18 cellular contexts compared by ENCODE assay signal in the genomic region with DNA sequence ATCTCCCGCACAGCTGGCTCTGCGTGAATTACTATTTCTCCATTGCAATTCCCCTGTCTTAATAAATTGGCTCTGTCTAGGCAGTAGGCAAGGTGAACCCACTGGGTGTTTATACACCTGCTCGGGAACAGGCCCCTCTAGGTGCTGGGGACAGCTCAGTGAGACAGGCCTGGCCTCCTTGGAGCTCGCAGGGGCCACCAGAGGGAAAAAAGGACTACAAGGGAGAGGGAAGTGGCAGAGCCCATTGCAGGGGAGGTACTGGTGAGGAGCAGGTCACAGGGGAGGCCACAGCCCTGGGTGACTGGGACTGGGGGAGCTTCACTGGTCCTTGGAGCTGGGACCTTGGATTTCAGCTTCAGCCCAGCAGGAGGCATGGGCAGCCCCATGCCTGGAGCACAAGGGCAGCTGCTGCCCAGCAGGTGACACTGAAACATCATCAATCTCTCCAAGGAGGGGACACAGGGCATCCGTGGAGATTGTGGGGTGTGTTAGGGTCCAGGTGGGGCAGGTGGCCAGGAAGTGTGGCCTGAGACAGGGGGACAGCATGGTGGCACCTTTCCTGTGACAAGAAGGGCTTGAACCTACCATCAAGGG. TPM values are rescaled to one million over a fixed set of nuclear protein-coding genes. Genes with fewer than 3 reads are reported as not detected.
DNase-seq lines count a peak whose midpoint lies in the region; ATAC-seq and TF ChIP-seq lines count a peak whose summit lies in the region.
"Had no signal": no experiment of that assay in that cellular context is flagged by ENCODE, and none has a peak within 500 bp of the region (broad histone marks: within the 10 kb centered on the region; RNA-seq: fewer than 3 reads in every experiment).

No MANE protein-coding gene starts in this region.

- H3K27ac ChIP-seq in PC-9 (peak overlapping the region; percentile 95), esophagus (ENCODE audit: low read depth in 2 of 2, low read length in 1 of 2) (peak overlapping the region; percentile 74 to 78), trophoblast cell (ENCODE audit: low read depth, low read length) (peak overlapping the region; percentile 26)

- no peak overlapping the region for H3K9ac ChIP-seq in trophoblast cell (ENCODE audit: low read length)

- peak overlapping the region; percentile 56 for H4K8ac ChIP-seq in trophoblast cell (ENCODE audit: low read depth, low read length)

- H2AK5ac ChIP-seq in trophoblast cell (ENCODE audit: low read length) = peak overlapping the region; percentile 95

- H3K79me2 ChIP-seq in PC-9 (ENCODE audit: low read depth) (no peaks in the 10 kb centered on the region), trophoblast cell (ENCODE audit: control insufficient read depth, insufficient read depth, low read length, poor library complexity) (peaks cover 6% of the 10 kb centered on the region)

- DNase-seq in Calu3 (no peak), PC-9 (peak in 1 of 2 experiments; percentile 36), trophoblast cell (no peak), MG63 (no peak), NCI-H526 treated with DMSO at 0.1 percent for 48 hours (lab: John Stamatoyannopoulos, UW) (no peak), OCI-M2 (lab: John Stamatoyannopoulos, UW; ENCODE audit: unreplicated experiment) (no peak)
- DNase-seq: activated CD4-positive, alpha-beta T cell treated with anti-CD3 and anti-CD28 coated beads, Interleukin-2, amount 50 U/mL, for 1 hour; activated T-cell treated with anti-CD3 and anti-CD28 coated beads, Interleukin-2, amount 50 U/mL, for 24 hours; COR-L47; hypothalamus; kidney glomerular epithelial cell; NCI-H2029; NCI-H524 treated with DMSO at 0.1 percent for 48 hours had no signal

- no peak overlapping the region for H2AFZ ChIP-seq in PC-9
- H2AFZ ChIP-seq in trophoblast cell (ENCODE audit: insufficient read depth, low read length, poor library complexity) = peak overlapping the region; percentile 38

- peak overlapping the region; percentile 73 for H3K4ac ChIP-seq in trophoblast cell (ENCODE audit: low read depth, low read length)

- peaks cover 11% of the 10 kb centered on the region for H3K79me1 ChIP-seq in trophoblast cell (ENCODE audit: low read length)

- POLR2A ChIA-PET in PC-9 (lab: Charles Lee; ENCODE audit: unreplicated experiment) = interaction anchor here (0.6 kb wide), 1 partner anchor 20 kb away, joined by 3 read pairs; no protein-coding TSS in a partner anchor

- peak overlapping the region; percentile 81 for H3K14ac ChIP-seq in trophoblast cell (ENCODE audit: low read length)

- H3K9me3 Mint-ChIP-seq in Calu3 (ENCODE audit: low read depth, unreplicated experiment) = peaks cover 4% of the 10 kb centered on the region

- H3K4me2 ChIP-seq in PC-9 (peak overlapping the region; percentile 86), trophoblast cell (ENCODE audit: low read length) (peak overlapping the region; percentile 43)

- H3K18ac ChIP-seq in trophoblast cell (ENCODE audit: low read length) = peak overlapping the region; percentile 84

- intact Hi-C loops in Calu3 (cut with micrococcal nuclease; ENCODE audit: unreplicated experiment) = loop anchor here (2.0 to 5.0 kb wide), 2 partner anchors 45 to 269 kb away; a partner anchor contains a TSS
- intact Hi-C loops in PC-9 (cut with micrococcal nuclease; ENCODE audit: unreplicated experiment) = loop anchor here (2.0 to 10.0 kb wide), 2 partner anchors 91 to 433 kb away; no protein-coding TSS in a partner anchor

- peak overlapping the region; percentile 27 for H3K4me3 Mint-ChIP-seq in Calu3 (ENCODE audit: low read depth, unreplicated experiment)
- H3K4me3 Mint-ChIP-seq: activated naive CD4-positive, alpha-beta T cell treated with anti-CD3 and anti-CD28 coated beads, Interleukin-2, amount 50 U/mL, for 24 hours; activated T-cell treated with anti-CD3 and anti-CD28 coated beads, Interleukin-2, amount 50 U/mL, for 24 hours had no signal

- H3K4me3 ChIP-seq in PC-9 (peak overlapping the region; percentile 29; the same call in 1 of the 2 replicates), esophagus (ENCODE audit: low read depth in 1 of 2, low read length in 2 of 2) (no peak overlapping the region), trophoblast cell (ENCODE audit: low read depth, low read length) (no peak overlapping the region), MG63 (no peak overlapping the region)

- no peaks in the 10 kb centered on the region for H4K20me1 ChIP-seq in PC-9 (ENCODE audit: insufficient read depth)

- no peaks in the 10 kb centered on the region for H3K36me3 ChIP-seq in PC-9 (ENCODE audit: low read depth)
- H3K36me3 ChIP-seq in esophagus (ENCODE audit: control insufficient read depth in 2 of 2, insufficient read depth in 2 of 2, low read length in 1 of 2) = no peaks in the 10 kb centered on the region
- no peaks in the 10 kb centered on the region for H3K36me3 ChIP-seq in trophoblast cell (ENCODE audit: control insufficient read depth in 1 of 2, insufficient read depth in 2 of 2, low read length in 2 of 2)
- H3K36me3 ChIP-seq in MG63 = no peaks in the 10 kb centered on the region

- BruUV-seq in Calu3 (replicated peaks; lab: Mats Ljungman, UMichigan) (no TSS peak), PC-9 (replicated peaks; lab: Mats Ljungman, UMichigan) (no TSS peak)

- peak overlapping the region; percentile 94 for H2BK120ac ChIP-seq in trophoblast cell (ENCODE audit: insufficient read depth, low read length, poor library complexity)

- H3K27me3 ChIP-seq in PC-9 (ENCODE audit: insufficient read depth, low read depth) (no peaks in the 10 kb centered on the region), esophagus (ENCODE audit: control insufficient read depth in 1 of 2, insufficient read depth in 2 of 2, low read length in 2 of 2) (no peaks in the 10 kb centered on the region), trophoblast cell (ENCODE audit: insufficient read depth, low read length) (no peaks in the 10 kb centered on the region), MG63 (no peaks in the 10 kb centered on the region)

- peak overlapping the region; percentile 65 for H3K27ac Mint-ChIP-seq in Calu3 (ENCODE audit: unreplicated experiment)
- H3K27ac Mint-ChIP-seq: activated naive CD4-positive, alpha-beta T cell treated with anti-CD3 and anti-CD28 coated beads, Interleukin-2, amount 50 U/mL, for 24 hours; activated T-cell treated with anti-CD3 and anti-CD28 coated beads, Interleukin-2, amount 50 U/mL, for 24 hours had no signal

- WGBS in esophagus, 2 donors = 58 to 68% methylated on average over 5 of the region's 5 CpGs
- no CpG with 5 or more reads among the region's 5 CpGs for WGBS in trophoblast cell (ENCODE audit: extremely low coverage, insufficient coverage, insufficient read length)

- peaks cover 31% of the 10 kb centered on the region for H3K4me1 Mint-ChIP-seq in Calu3 (ENCODE audit: low read depth, unreplicated experiment)

- peak overlapping the region; percentile 75 for H2BK5ac ChIP-seq in trophoblast cell (ENCODE audit: low read depth, low read length, poor library complexity)

- H3K4me1 ChIP-seq in PC-9 (replicated peaks; ENCODE audit: insufficient read depth) (peaks cover 58% of the 10 kb centered on the region), esophagus (ENCODE audit: control insufficient read depth in 2 of 2, insufficient read depth in 2 of 2, low read length in 1 of 2) (peaks cover 8 to 16% of the 10 kb centered on the region in 2 donors), trophoblast cell (ENCODE audit: control insufficient read depth in 1 of 2, insufficient read depth in 2 of 2, low read length in 2 of 2) (peaks cover 29 to 30% of the 10 kb centered on the region in 2 experiments)

- no peak for TF ChIP-seq CTCF in Calu3 (IDR thresholded peaks at IDR 0.05; ENCODE audit: unreplicated experiment)
- peak; percentile 38; the same call in 1 of the 2 replicates for TF ChIP-seq CTCF in PC-9 (conservative IDR thresholded peaks at IDR 0.05)

- peak overlapping the region; percentile 88 for H2BK12ac ChIP-seq in trophoblast cell (ENCODE audit: low read length)

- no peak overlapping the region for H3K23ac ChIP-seq in trophoblast cell (ENCODE audit: low read length)

- ATAC-seq in GM18873 (IDR thresholded peaks at IDR 0.05; ENCODE audit: low FRiP score, unreplicated experiment) = no peak
- ATAC-seq: right cardiac atrium had no signal

- no peaks in the 10 kb centered on the region for H3K27me3 Mint-ChIP-seq in Calu3 (ENCODE audit: unreplicated experiment)

- H4K12ac ChIP-seq in trophoblast cell (ENCODE audit: low read depth, low read length) = peak overlapping the region; percentile 32

- peaks cover 37% of the 10 kb centered on the region for H3F3A ChIP-seq in PC-9 (ENCODE audit: insufficient read depth, low read depth)

- peak overlapping the region; percentile 95 for H4K91ac ChIP-seq in trophoblast cell (ENCODE audit: low read depth, low read length)

- CTCF ChIA-PET in Calu3 (lab: Charles Lee) (interaction anchor here (0.9 to 1.9 kb wide), 3 partner anchors 14 to 270 kb away, joined by 3 to 9 read pairs (median 3); a partner anchor contains a TSS), PC-9 (lab: Charles Lee) (interaction anchor here (0.8 kb wide), 1 partner anchor 269 kb away, joined by 3 read pairs; no protein-coding TSS in a partner anchor)

- H3K9me3 ChIP-seq in PC-9 (ENCODE audit: insufficient read depth, low read depth) = 0 out of 2 replicates have a peak, but pooled peaks cover 6% of the 10 kb centered on the region
- no peaks in the 10 kb centered on the region for H3K9me3 ChIP-seq in esophagus (ENCODE audit: control insufficient read depth in 2 of 2, insufficient read depth in 1 of 2, low read depth in 1 of 2, low read length in 1 of 2)
- H3K9me3 ChIP-seq in trophoblast cell (ENCODE audit: insufficient read depth, low read depth, low read length) = no peaks in the 10 kb centered on the region
- peaks cover 5% of the 10 kb centered on the region for H3K9me3 ChIP-seq in MG63

- H3K36me3 Mint-ChIP-seq in Calu3 (ENCODE audit: insufficient read depth, unreplicated experiment) = peaks cover 6% of the 10 kb centered on the region

- no peaks in the 10 kb centered on the region for H3K9me2 ChIP-seq in PC-9 (ENCODE audit: insufficient read depth)

RNA-seq across cellular contexts. Expression of a gene that starts 31.2 kb away (rescaled TPM):
- total RNA-seq in Calu3 (2022) (1.3 and 1.7 TPM in 2 replicates), PC-9 (2021) (52.2 and 55.3 TPM in 2 replicates)
- polyA plus RNA-seq in esophagus = 10 to 100 TPM in 1 of 2 donors, 1 to 10 TPM in 1; 8.4 to 11.4 TPM
- 0.21 and 0.26 TPM in 2 replicates for polyA plus RNA-seq in trophoblast cell (2013)
- 26.1 and 52.2 TPM in 2 replicates for total RNA-seq in MG63 (2014; rRNA removed; shearing (Covaris generic); ENCODE audit: low replicate concordance)

RNA-seq across cellular contexts. Expression of a gene that starts 50.6 kb away (rescaled TPM):
- total RNA-seq in Calu3 (2022) (not detected in 2 replicates), PC-9 (2021) (not detected in 2 replicates)
- polyA plus RNA-seq in esophagus = not detected
- 0.04 TPM in 1 of 2 replicates, not detected in the other for polyA plus RNA-seq in trophoblast cell (2013)
- total RNA-seq in MG63 (2014; rRNA removed; shearing (Covaris generic); ENCODE audit: low replicate concordance) = not detected in 2 replicates
- total RNA-seq: mucosa of gallbladder, right cardiac atrium had no signal
- polyA plus RNA-seq: right cardiac atrium had no signal

Comparison
In these comparisons a context has a peak if more than half of its experiments do, and no peak if none do; other contexts are left out.
1. H3K27ac ChIP-seq: peak in every context shown above with its lines; median percentile 95 in PC-9; 76 in esophagus; 26 in trophoblast cell.